8 cellular contexts compared by ENCODE assay signal in the genomic region with DNA sequence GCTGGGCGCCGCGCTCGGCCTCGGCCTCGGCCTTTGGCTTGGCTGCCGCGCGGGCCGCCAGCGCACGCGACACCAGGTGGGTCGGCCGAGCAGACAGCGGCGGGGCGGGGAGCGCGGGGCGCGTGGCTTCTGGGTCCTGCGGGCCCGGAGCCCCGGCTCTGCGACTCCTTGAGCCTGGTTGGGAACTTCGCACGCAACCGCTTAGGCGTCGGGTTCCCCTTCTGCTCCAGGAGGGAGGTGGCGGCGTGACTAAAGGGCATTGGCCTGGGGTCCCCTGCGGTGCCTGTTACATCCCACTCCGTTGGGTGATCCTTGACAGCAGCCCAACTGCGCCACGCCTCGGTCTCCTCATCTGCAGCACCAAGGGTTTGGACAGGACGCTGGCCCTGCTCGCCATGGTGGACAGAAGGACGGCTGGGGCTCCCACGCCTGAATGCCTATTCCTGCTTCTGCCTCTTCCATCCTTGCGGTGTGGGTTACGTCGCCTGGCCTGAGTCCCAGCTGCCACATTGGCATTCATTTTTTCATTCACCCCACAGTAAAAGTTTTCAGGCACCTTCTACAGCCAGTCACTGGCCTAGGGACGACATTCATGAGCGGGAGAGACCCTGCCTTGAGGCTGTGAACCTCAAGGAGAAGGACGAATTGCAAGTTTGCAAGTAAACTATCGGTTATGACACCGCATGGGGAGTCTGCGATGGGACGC. TPM values are rescaled to one million over a fixed set of nuclear protein-coding genes. Genes with fewer than 3 reads are reported as not detected.
DNase-seq lines count a peak whose midpoint lies in the region; ATAC-seq and TF ChIP-seq lines count a peak whose summit lies in the region.

No MANE protein-coding gene starts in this region.

- no peak for ATAC-seq in CD4-positive, CD25-positive, alpha-beta regulatory T cell (ENCODE audit: low read depth in 2 of 2)
- ATAC-seq in body of pancreas, result peak; percentile 16
- ATAC-seq in HG02678 (IDR thresholded peaks at IDR 0.05; ENCODE audit: unreplicated experiment), result no peak

- no peaks in the 10 kb centered on the region for H3K36me3 ChIP-seq in CD4-positive, CD25-positive, alpha-beta regulatory T cell (ENCODE audit: control insufficient read depth, insufficient read depth, low read length)
- H3K36me3 ChIP-seq in body of pancreas (replicated peaks in 1 of 2; ENCODE audit: insufficient read depth in 1 of 2, low read depth in 2 of 2), result no peaks in the 10 kb centered on the region
- no peaks in the 10 kb centered on the region for H3K36me3 ChIP-seq in vagina

- no peak overlapping the region for H3K27ac Mint-ChIP-seq in CD4-positive, CD25-positive, alpha-beta regulatory T cell

- H3K4me3 Mint-ChIP-seq in CD4-positive, CD25-positive, alpha-beta regulatory T cell, result peak overlapping the region in 3 of 4 donors; percentile 31 to 56 (median 56)

- TF ChIP-seq POLR2A in body of pancreas (IDR thresholded peaks at IDR 0.05) (peak in 1 of 3 donors; percentile 2), vagina (IDR thresholded peaks at IDR 0.05) (no peak)

- peaks cover 12% of the 10 kb centered on the region for H3K27me3 ChIP-seq in CD4-positive, CD25-positive, alpha-beta regulatory T cell (ENCODE audit: control insufficient read depth, insufficient read depth, low read length)
- no peaks in the 10 kb centered on the region for H3K27me3 ChIP-seq in body of pancreas
- H3K27me3 ChIP-seq in vagina, result no peaks in the 10 kb centered on the region

- peaks cover 0 to 15% (median 7%) of the 10 kb centered on the region in 7 donors for H3K9me3 Mint-ChIP-seq in CD4-positive, CD25-positive, alpha-beta regulatory T cell

- H3K9me3 ChIP-seq in CD4-positive, CD25-positive, alpha-beta regulatory T cell (ENCODE audit: control insufficient read depth in 2 of 2, low read length in 2 of 2), result peaks cover 0 to 2% of the 10 kb centered on the region in 2 experiments
- H3K9me3 ChIP-seq in body of pancreas (no peaks in the 10 kb centered on the region), vagina (peaks cover 4% of the 10 kb centered on the region)

- H3K27me3 Mint-ChIP-seq in CD4-positive, CD25-positive, alpha-beta regulatory T cell, result peaks cover 34% of the 10 kb centered on the region

- no peak for DNase-seq in CD4-positive, CD25-positive, alpha-beta regulatory T cell
- DNase-seq in HPDE6-E6E7 (ENCODE audit: extremely low spot score) (peak; percentile 12), body of pancreas (peak; percentile 10 to 44 (median 27)), kidney tubule cell (ENCODE audit: low spot score) (peak; percentile 59), vagina (ENCODE audit: extremely low spot score in 2 of 2) (no peak), NCI-H2081 (lab: John Stamatoyannopoulos, UW) (no peak), NCI-H1092 (lab: John Stamatoyannopoulos, UW) (no peak)

- WGBS in body of pancreas, 2 donors, result 16 to 23% methylated on average over 20 to 42 of the region's 52 CpGs

- no peak overlapping the region for H3K27ac ChIP-seq in CD4-positive, CD25-positive, alpha-beta regulatory T cell (ENCODE audit: insufficient read depth, low read length, poor library complexity, severe bottlenecking)
- peak overlapping the region; percentile 33 to 77 (median 56) for H3K27ac ChIP-seq in body of pancreas
- H3K27ac ChIP-seq in vagina, result peak overlapping the region; percentile 68

- intact Hi-C loops in body of pancreas (cut with DNase I), result no loop called here
- intact Hi-C loops in vagina (cut with DNase I), result no loop called here

- TF ChIP-seq CTCF in body of pancreas (IDR thresholded peaks at IDR 0.05) (no peak), vagina (IDR thresholded peaks at IDR 0.05) (no peak)

- H3K4me3 ChIP-seq in CD4-positive, CD25-positive, alpha-beta regulatory T cell (ENCODE audit: low read depth, low read length), result no peak overlapping the region
- peak overlapping the region in 1 of 2 donors; percentile 25 for H3K4me3 ChIP-seq in body of pancreas
- H3K4me3 ChIP-seq in vagina, result peak overlapping the region; percentile 62 to 67

- peaks cover 4% of the 10 kb centered on the region for H3K4me1 ChIP-seq in CD4-positive, CD25-positive, alpha-beta regulatory T cell (ENCODE audit: control insufficient read depth, insufficient read depth, low read length, poor library complexity, severe bottlenecking)
- H3K4me1 ChIP-seq in body of pancreas (peaks cover 50% of the 10 kb centered on the region), vagina (peaks cover 52% of the 10 kb centered on the region)

- peaks cover 0 to 20% (median 12%) of the 10 kb centered on the region in 4 donors for H3K4me1 Mint-ChIP-seq in CD4-positive, CD25-positive, alpha-beta regulatory T cell

- peaks cover 4% of the 10 kb centered on the region for H3K36me3 Mint-ChIP-seq in CD4-positive, CD25-positive, alpha-beta regulatory T cell

RNA-seq across cellular contexts. Expression of a gene that starts 0.6 kb away (rescaled TPM):
- total RNA-seq in CD4-positive, CD25-positive, alpha-beta regulatory T cell, result 4.6 TPM
- polyA plus RNA-seq in CD4-positive, CD25-positive, alpha-beta regulatory T cell, result under 1 TPM in 1 of 4 donors, not detected in 3; 0.02 TPM
- total RNA-seq in body of pancreas, result 10 to 100 TPM; 18.4 to 30.0 TPM
- 19.4 TPM for total RNA-seq in vagina

RNA-seq across cellular contexts. Expression of a gene that starts 3.3 kb away (rescaled TPM):
- 3.2 TPM for total RNA-seq in CD4-positive, CD25-positive, alpha-beta regulatory T cell
- 1 to 10 TPM in 1 of 4 donors, under 1 TPM in 3; 0.03 to 1.6 (median 0.60) TPM for polyA plus RNA-seq in CD4-positive, CD25-positive, alpha-beta regulatory T cell
- 10 to 100 TPM in 1 of 2 donors, 1 to 10 TPM in 1; 8.6 to 13.2 TPM for total RNA-seq in body of pancreas
- 23.8 TPM for total RNA-seq in vagina

Comparison
In these comparisons a context has a peak if more than half of its experiments do, and no peak if none do; other contexts are left out.
1. DNase-seq: peak in HPDE6-E6E7 (single experiment), body of pancreas (4 of 4) and kidney tubule cell (single experiment); none in CD4-positive, CD25-positive, alpha-beta regulatory T cell (0 of 3), vagina (0 of 2), NCI-H2081 (0 of 2) and NCI-H1092 (single experiment).